8 cellular contexts compared by ENCODE assay signal in the genomic region with DNA sequence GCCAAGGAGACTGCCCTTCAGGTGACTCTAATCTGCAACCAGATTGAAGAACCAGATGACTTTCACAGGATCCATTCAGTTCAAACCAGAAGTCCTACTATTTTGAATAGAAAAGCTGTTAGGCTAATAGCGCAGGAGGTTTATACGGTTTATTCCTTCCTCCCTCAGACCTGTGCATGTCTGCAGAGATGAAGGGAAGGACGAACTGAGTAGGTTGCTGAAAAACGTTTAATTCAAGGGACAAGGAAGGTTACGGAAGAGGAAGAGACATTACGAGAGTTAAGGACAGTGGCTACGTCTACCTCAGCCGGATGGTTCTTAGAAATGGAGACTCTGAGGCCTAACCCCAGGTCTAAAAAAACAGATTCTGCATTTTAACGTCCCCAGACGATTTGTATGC. TPM values are rescaled to one million over a fixed set of nuclear protein-coding genes. Genes with fewer than 3 reads are reported as not detected.
DNase-seq lines count a peak whose midpoint lies in the region; ATAC-seq, FAIRE-seq and TF ChIP-seq lines count a peak whose summit lies in the region.

No MANE protein-coding gene starts in this region.

- TF ChIP-seq EP300 in A549 (IDR thresholded peaks at IDR 0.05): no peak

- WGBS in A549 (ENCODE audit: missing lambda C conversion rate): 19% methylated on average over 10 of the region's 10 CpGs
- 45% methylated on average over 10 of the region's 10 CpGs for WGBS in liver

- ATAC-seq in A549 (no peak), GM21529 (IDR thresholded peaks at IDR 0.05; ENCODE audit: unreplicated experiment) (no peak), HG02885 (IDR thresholded peaks at IDR 0.05; ENCODE audit: poor library complexity, unreplicated experiment) (no peak)

- H3K4me1 ChIP-seq in A549 (peaks cover 28% of the 10 kb centered on the region), HEK293 (ENCODE audit: control insufficient read depth, insufficient read depth, low read length) (peaks cover 4% of the 10 kb centered on the region; the same call in 1 of the 2 replicates), liver (ENCODE audit: control insufficient read depth in 4 of 4, insufficient read depth in 4 of 4, low read length in 3 of 4) (peaks cover 2 to 21% (median 16%) of the 10 kb centered on the region in 4 donors)

- TF ChIP-seq RAD21 in A549 (conservative IDR thresholded peaks at IDR 0.05 in 1 of 2, IDR thresholded peaks at IDR 0.05 in 1 of 2) (no peak), liver (IDR thresholded peaks at IDR 0.05) (no peak)

- H3K36me3 ChIP-seq in HEK293 (ENCODE audit: control insufficient read depth in 2 of 2, insufficient read depth in 1 of 2, low read length in 2 of 2) (peaks cover 32 to 72% of the 10 kb centered on the region in 2 experiments), liver (ENCODE audit: control insufficient read depth in 4 of 4, insufficient read depth in 3 of 4, low read depth in 1 of 4, low read length in 3 of 4) (peaks cover 0 to 9% (median 7%) of the 10 kb centered on the region in 4 donors)

- CTCF ChIA-PET in A549 (lab: Yijun Ruan, JAX): interaction anchor here (0.6 to 2.1 kb wide), 2 partner anchors 9 to 10 kb away, joined by 3 to 6 read pairs; no protein-coding TSS in a partner anchor
- CTCF ChIA-PET in HEK293 (lab: Yijun Ruan, JAX): interaction anchor here (1.2 kb wide), 1 partner anchor 10 kb away, joined by 3 read pairs; no protein-coding TSS in a partner anchor

- TF ChIP-seq CTCF in A549 (IDR thresholded peaks at IDR 0.05) (no peak), HEK293 (tag by site-specific recombination; IDR thresholded peaks at IDR 0.05) (no peak), liver (IDR thresholded peaks at IDR 0.05; ENCODE audit: low read depth, low read length, missing input control) (no peak)

- H3K4me3 ChIP-seq in A549 (peak overlapping the region; percentile 85), HEK293 (ENCODE audit: low read depth, low read length) (peak overlapping the region; percentile 88), liver (ENCODE audit: low read depth in 1 of 3, low read length in 3 of 3) (peak overlapping the region in 2 of 3 donors; percentile 54 to 99)

- H3K9me3 ChIP-seq in A549 (no peaks in the 10 kb centered on the region), HEK293 (ENCODE audit: control insufficient read depth, insufficient read depth, low read depth, low read length) (no peaks in the 10 kb centered on the region), liver (ENCODE audit: control insufficient read depth in 4 of 4, low read length in 3 of 4) (no peaks in the 10 kb centered on the region)

- no peak for TF ChIP-seq POLR2A in A549 (IDR thresholded peaks at IDR 0.05; ENCODE audit: low read length)

- no peak for FAIRE-seq in A549 (lab: Jason Lieb, UNC)

- POLR2A ChIA-PET in A549 (lab: Yijun Ruan, JAX): interaction anchor here (1.6 to 2.0 kb wide), 2 partner anchors 15 to 32 kb away, joined by 5 to 16 read pairs; a partner anchor contains a TSS
- POLR2A ChIA-PET in HEK293 (lab: Yijun Ruan, JAX): interaction anchor here (1.4 to 2.4 kb wide), 3 partner anchors 8 to 37 kb away, joined by 3 to 31 read pairs (median 8); a partner anchor contains a TSS

- no peak overlapping the region for H3K9ac ChIP-seq in liver (ENCODE audit: low read depth in 1 of 2, low read length in 2 of 2)

- peak overlapping the region; percentile 87 for H3K27ac Mint-ChIP-seq in activated T-helper 1 cell treated with anti-CD3 and anti-CD28 coated beads, Interleukin-12 subunit alpha, Interleukin-12 subunit beta, Interleukin-2, Interleukin-4 antibody, amounts not matched to agents 30 ng/mL and 10 ng/mL and 1 ng/mL, durations not matched to agents 14 hours and 24 hours and 36 hours

- H3K27me3 ChIP-seq in liver (ENCODE audit: control insufficient read depth in 4 of 4, insufficient read depth in 4 of 4, low read length in 3 of 4): no peaks in the 10 kb centered on the region

- intact Hi-C loops in activated T-helper 1 cell treated with anti-CD3 and anti-CD28 coated beads, Interleukin-12 subunit alpha, Interleukin-12 subunit beta, Interleukin-2, Interleukin-4 antibody, amounts not matched to agents 30 ng/mL and 10 ng/mL and 1 ng/mL, durations not matched to agents 14 hours and 24 hours and 36 hours (cut with micrococcal nuclease): loop anchor here (10.0 kb wide), 1 partner anchor 1004 kb away; a partner anchor contains a TSS

- H3K27me3 Mint-ChIP-seq in activated T-helper 1 cell treated with anti-CD3 and anti-CD28 coated beads, Interleukin-12 subunit alpha, Interleukin-12 subunit beta, Interleukin-2, Interleukin-4 antibody, amounts not matched to agents 30 ng/mL and 10 ng/mL and 1 ng/mL, durations not matched to agents 14 hours and 24 hours and 36 hours (ENCODE audit: insufficient read depth): no peaks in the 10 kb centered on the region

- H3K4me2 ChIP-seq in A549: peak overlapping the region; percentile 90

- H3K9me3 Mint-ChIP-seq in activated T-helper 1 cell treated with anti-CD3 and anti-CD28 coated beads, Interleukin-12 subunit alpha, Interleukin-12 subunit beta, Interleukin-2, Interleukin-4 antibody, amounts not matched to agents 30 ng/mL and 10 ng/mL and 1 ng/mL, durations not matched to agents 14 hours and 24 hours and 36 hours: no peaks in the 10 kb centered on the region

- DNase-seq in A549 (ENCODE audit: low read depth in 1 of 2, low spot score in 1 of 2) (no peak), hepatic stellate cell (ENCODE audit: low spot score) (no peak), GM19240 (ENCODE audit: insufficient read length, low spot score) (no peak)
- no peak for DNase-seq in activated T-helper 1 cell treated with anti-CD3 and anti-CD28 coated beads, Interleukin-12 subunit alpha, Interleukin-12 subunit beta, Interleukin-2, Interleukin-4 antibody, amounts not matched to agents 30 ng/mL and 10 ng/mL and 1 ng/mL, durations not matched to agents 14 hours and 24 hours and 36 hours (ENCODE audit: low spot score)

- H3K4me1 Mint-ChIP-seq in activated T-helper 1 cell treated with anti-CD3 and anti-CD28 coated beads, Interleukin-12 subunit alpha, Interleukin-12 subunit beta, Interleukin-2, Interleukin-4 antibody, amounts not matched to agents 30 ng/mL and 10 ng/mL and 1 ng/mL, durations not matched to agents 14 hours and 24 hours and 36 hours (ENCODE audit: low read depth): peaks cover 56% of the 10 kb centered on the region

- H3K27ac ChIP-seq in A549 (peak overlapping the region; percentile 85 to 96), HEK293 (ENCODE audit: extremely low read depth, low read depth, low read length) (no peak overlapping the region), liver (ENCODE audit: low read depth in 1 of 2, low read length in 2 of 2) (no peak overlapping the region)

- H3K36me3 Mint-ChIP-seq in activated T-helper 1 cell treated with anti-CD3 and anti-CD28 coated beads, Interleukin-12 subunit alpha, Interleukin-12 subunit beta, Interleukin-2, Interleukin-4 antibody, amounts not matched to agents 30 ng/mL and 10 ng/mL and 1 ng/mL, durations not matched to agents 14 hours and 24 hours and 36 hours (ENCODE audit: low read depth): peaks cover 35% of the 10 kb centered on the region

- no peak overlapping the region for H3K4me3 Mint-ChIP-seq in activated T-helper 1 cell treated with anti-CD3 and anti-CD28 coated beads, Interleukin-12 subunit alpha, Interleukin-12 subunit beta, Interleukin-2, Interleukin-4 antibody, amounts not matched to agents 30 ng/mL and 10 ng/mL and 1 ng/mL, durations not matched to agents 14 hours and 24 hours and 36 hours

RNA-seq across cellular contexts. Expression of a gene that starts 1.0 kb away (rescaled TPM):
- polyA plus RNA-seq in A549 (2011; rRNA removed): 116 and 123 TPM in 2 replicates
- 86.3 and 92.5 TPM in 2 replicates for polyA plus RNA-seq in A549 (2012; cell fraction: cytosol; rRNA removed)
- polyA plus RNA-seq in A549 (2012; cell fraction: nucleus; rRNA removed): 55.4 and 79.5 TPM in 2 replicates
- 107 to 125 TPM (median 117 TPM) in 3 replicates for polyA plus RNA-seq in A549 (2017; fragmentation: RNase III; extraction: RNeasy Plus Mini Kit Qiagen cat#74134 plus additional on column Dnase treatment)
- polyA minus RNA-seq in A549 (2011; rRNA and poly(A)+ RNA removed): 63.4 and 70.5 TPM in 2 replicates
- total RNA-seq in activated T-helper 1 cell treated with anti-CD3 and anti-CD28 coated beads, Interleukin-12 subunit alpha, Interleukin-12 subunit beta, Interleukin-2, Interleukin-4 antibody, amounts not matched to agents 30 ng/mL and 10 ng/mL and 1 ng/mL, durations not matched to agents 14 hours and 24 hours and 36 hours: 39.2 and 41.2 TPM in 2 replicates
- 10 to 100 TPM in 1 of 2 donors, 1 to 10 TPM in 1; 1.3 to 41.6 TPM for total RNA-seq in liver
- polyA plus RNA-seq in liver: 1 to 10 TPM in 1 of 2 donors, under 1 TPM in 1; 0.88 to 4.2 TPM

RNA-seq across cellular contexts. Expression of a gene that starts 1.4 kb away (rescaled TPM):
- polyA plus RNA-seq in A549 (2011; rRNA removed) (79.9 and 96.3 TPM in 2 replicates), A549 (2017; fragmentation: RNase III; extraction: RNeasy Plus Mini Kit Qiagen cat#74134 plus additional on column Dnase treatment) (37.1 to 40.9 TPM (median 37.6 TPM) in 3 replicates), liver (10 to 100 TPM; 11.9 to 12.9 TPM)
- 43.8 and 47.8 TPM in 2 replicates for polyA plus RNA-seq in A549 (2012; cell fraction: cytosol; rRNA removed)
- polyA plus RNA-seq in A549 (2012; cell fraction: nucleus; rRNA removed): 41.3 and 44.8 TPM in 2 replicates
- 114 and 140 TPM in 2 replicates for polyA minus RNA-seq in A549 (2011; rRNA and poly(A)+ RNA removed)
- total RNA-seq in activated T-helper 1 cell treated with anti-CD3 and anti-CD28 coated beads, Interleukin-12 subunit alpha, Interleukin-12 subunit beta, Interleukin-2, Interleukin-4 antibody, amounts not matched to agents 30 ng/mL and 10 ng/mL and 1 ng/mL, durations not matched to agents 14 hours and 24 hours and 36 hours: 55.2 and 60.9 TPM in 2 replicates
- 10 to 100 TPM; 19.1 to 20.2 TPM for total RNA-seq in liver

RNA-seq across cellular contexts. Expression of a gene that starts 21.0 kb away (rescaled TPM):
- 0.09 and 0.19 TPM in 2 replicates for polyA plus RNA-seq in A549 (2011; rRNA removed)
- 0.01 and 0.03 TPM in 2 replicates for polyA plus RNA-seq in A549 (2012; cell fraction: cytosol; rRNA removed)
- polyA plus RNA-seq in A549 (2012; cell fraction: nucleus; rRNA removed): 0.05 and 0.07 TPM in 2 replicates
- 0.03 to 0.09 TPM (median 0.07 TPM) in 3 replicates for polyA plus RNA-seq in A549 (2017; fragmentation: RNase III; extraction: RNeasy Plus Mini Kit Qiagen cat#74134 plus additional on column Dnase treatment)
- polyA minus RNA-seq in A549 (2011; rRNA and poly(A)+ RNA removed): 0.08 and 0.19 TPM in 2 replicates
- total RNA-seq in activated T-helper 1 cell treated with anti-CD3 and anti-CD28 coated beads, Interleukin-12 subunit alpha, Interleukin-12 subunit beta, Interleukin-2, Interleukin-4 antibody, amounts not matched to agents 30 ng/mL and 10 ng/mL and 1 ng/mL, durations not matched to agents 14 hours and 24 hours and 36 hours: 6.7 and 7.8 TPM in 2 replicates
- total RNA-seq in liver: 1 to 10 TPM; 1.4 to 1.6 TPM
- polyA plus RNA-seq in liver: under 1 TPM; 0.26 to 0.77 TPM

RNA-seq across cellular contexts. Expression of a gene that starts 32.3 kb away (rescaled TPM):
- 12.9 and 13.1 TPM in 2 replicates for polyA plus RNA-seq in A549 (2011; rRNA removed)
- 4.7 and 6.9 TPM in 2 replicates for polyA plus RNA-seq in A549 (2012; cell fraction: cytosol; rRNA removed)
- 2.4 and 3.0 TPM in 2 replicates for polyA plus RNA-seq in A549 (2012; cell fraction: nucleus; rRNA removed)
- polyA plus RNA-seq in A549 (2017; fragmentation: RNase III; extraction: RNeasy Plus Mini Kit Qiagen cat#74134 plus additional on column Dnase treatment): 9.1 to 10.8 TPM (median 9.6 TPM) in 3 replicates
- 5.9 and 8.5 TPM in 2 replicates for polyA minus RNA-seq in A549 (2011; rRNA and poly(A)+ RNA removed)
- total RNA-seq in activated T-helper 1 cell treated with anti-CD3 and anti-CD28 coated beads, Interleukin-12 subunit alpha, Interleukin-12 subunit beta, Interleukin-2, Interleukin-4 antibody, amounts not matched to agents 30 ng/mL and 10 ng/mL and 1 ng/mL, durations not matched to agents 14 hours and 24 hours and 36 hours: 6.2 and 6.9 TPM in 2 replicates
- 100 to 1,000 TPM in 1 of 2 donors, 10 to 100 TPM in 1; 21.8 to 139 TPM for total RNA-seq in liver
- 10 to 100 TPM; 26.2 to 35.1 TPM for polyA plus RNA-seq in liver

Comparison
In these comparisons a context has a peak if more than half of its experiments do, and no peak if none do; other contexts are left out.
1. H3K27ac ChIP-seq: peak in A549 (2 of 2); none in HEK293 (single experiment) and liver (0 of 2).
2. Peak in every context shown above with its lines, with median percentiles within 50 percentile points of each other: H3K4me3 ChIP-seq.